ENCODE assay signal across 1 cellular context in the genomic region with DNA sequence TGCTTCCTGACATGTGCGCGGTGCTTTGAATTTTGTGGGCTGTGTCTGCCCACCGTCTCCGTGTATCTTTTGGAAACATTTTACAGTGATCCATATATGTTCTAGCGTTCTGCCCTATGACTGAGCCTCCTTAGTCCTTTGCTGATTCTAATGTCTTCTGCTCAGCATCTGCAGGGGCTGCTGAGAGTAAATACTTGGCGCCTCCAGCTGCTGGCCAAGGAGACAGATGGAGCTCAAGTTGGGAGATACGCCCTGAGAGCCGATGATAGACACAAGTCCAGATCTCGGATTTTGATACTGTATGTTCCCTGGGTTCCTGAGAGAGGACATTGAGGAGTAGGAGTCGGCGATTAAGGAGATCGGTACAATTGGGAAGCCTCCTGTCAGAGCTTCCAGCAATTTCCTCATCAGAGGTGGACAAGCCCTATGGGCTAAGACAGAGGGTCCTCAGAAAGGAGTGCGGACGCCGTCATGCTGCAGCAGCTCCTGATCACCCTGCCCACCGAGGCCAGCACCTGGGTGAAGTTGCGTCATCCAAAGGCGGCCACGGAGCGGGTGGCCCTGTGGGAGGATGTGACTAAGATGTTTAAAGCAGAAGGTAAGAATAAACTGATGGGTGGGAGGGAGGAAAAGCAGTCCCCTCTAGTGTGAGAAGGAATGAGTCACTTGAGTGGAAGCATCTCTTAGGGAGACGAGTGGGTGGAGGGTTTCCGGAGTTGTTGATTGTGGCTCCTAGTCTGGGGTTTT.
TF ChIP-seq lines count a peak whose summit lies in the region.

No MANE protein-coding gene starts in this region.

TF ChIP-seq in IMR-90, 13 proteins besides CTCF, POLR2A, EP300 and RAD21 (continued from another document):
- TF ChIP-seq RFX5 (IDR thresholded peaks at IDR 0.05; ENCODE audit: low read depth, low read length) (no peak), CEBPB (IDR thresholded peaks at IDR 0.05; ENCODE audit: low read depth, low read length) (peak; percentile 98), FOS (IDR thresholded peaks at IDR 0.05; ENCODE audit: low read depth, low read length) (peak; percentile 82)
- TF ChIP-seq, protein P1, sequence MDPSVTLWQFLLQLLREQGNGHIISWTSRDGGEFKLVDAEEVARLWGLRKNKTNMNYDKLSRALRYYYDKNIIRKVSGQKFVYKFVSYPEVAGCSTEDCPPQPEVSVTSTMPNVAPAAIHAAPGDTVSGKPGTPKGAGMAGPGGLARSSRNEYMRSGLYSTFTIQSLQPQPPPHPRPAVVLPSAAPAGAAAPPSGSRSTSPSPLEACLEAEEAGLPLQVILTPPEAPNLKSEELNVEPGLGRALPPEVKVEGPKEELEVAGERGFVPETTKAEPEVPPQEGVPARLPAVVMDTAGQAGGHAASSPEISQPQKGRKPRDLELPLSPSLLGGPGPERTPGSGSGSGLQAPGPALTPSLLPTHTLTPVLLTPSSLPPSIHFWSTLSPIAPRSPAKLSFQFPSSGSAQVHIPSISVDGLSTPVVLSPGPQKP (IDR thresholded peaks at IDR 0.05; ENCODE audit: borderline replicate concordance, low read depth, low read length), result no peak
